8 cellular contexts compared by ENCODE assay signal in genomic region chr19:46661735-46662592, GRCh38. TPM values are rescaled to one million over a fixed set of nuclear protein-coding genes. Genes with fewer than 3 reads are reported as not detected.
A peak's percentile ranks its signal among the peaks of the same experiment; 100 is the strongest.
DNase-seq lines count a peak whose midpoint lies in the region; ATAC-seq and TF ChIP-seq lines count a peak whose summit lies in the region.

No MANE protein-coding gene starts in this region.

- H3K27ac ChIP-seq in ovary = peak overlapping the region; percentile 61 to 75
- H3K27ac ChIP-seq in thoracic aorta = peak overlapping the region; percentile 71 to 83

- intact Hi-C loops in head of caudate nucleus (cut with DNase I) (loop anchor here (5.0 to 10.0 kb wide), 2 partner anchors 60 to 137 kb away; partner anchors contain the start of gene CALM3), ovary (cut with DNase I) (loop anchor here in 3 of 4 donors (10.0 kb wide), 3 partner anchors 47 to 137 kb away; partner anchors contain the start of gene CALM3 (in 1 of the 3))

- H3K9me3 Mint-ChIP-seq in activated naive CD8-positive, alpha-beta T cell treated with anti-CD3 and anti-CD28 coated beads, Interleukin-2, amount 10 ng/mL, durations not matched to agents 7 days and 5 days = no peaks in the 10 kb centered on the region

- peaks cover 24% of the 10 kb centered on the region for H3K27me3 Mint-ChIP-seq in activated naive CD8-positive, alpha-beta T cell treated with anti-CD3 and anti-CD28 coated beads, Interleukin-2, amount 10 ng/mL, durations not matched to agents 7 days and 5 days

- no peaks in the 10 kb centered on the region for H3K4me1 ChIP-seq in ovary (ENCODE audit: insufficient read depth)
- peaks cover 8 to 26% of the 10 kb centered on the region in 2 donors for H3K4me1 ChIP-seq in thoracic aorta (ENCODE audit: control insufficient read depth in 1 of 2, low read depth in 2 of 2)

- H3K27ac Mint-ChIP-seq in activated naive CD8-positive, alpha-beta T cell treated with anti-CD3 and anti-CD28 coated beads, Interleukin-2, amount 10 ng/mL, durations not matched to agents 7 days and 5 days = peak overlapping the region; percentile 90

- H3K9me3 ChIP-seq in ovary = no peaks in the 10 kb centered on the region
- no peaks in the 10 kb centered on the region for H3K9me3 ChIP-seq in thoracic aorta

- peak; percentile 35 for ATAC-seq in activated naive CD8-positive, alpha-beta T cell treated with anti-CD3 and anti-CD28 coated beads, Interleukin-2, amount 10 ng/mL, durations not matched to agents 7 days and 5 days (ENCODE audit: low read depth)
- ATAC-seq in thoracic aorta (ENCODE audit: insufficient number of reproducible peaks, low FRiP score, low read depth) (peak; percentile 53), GM19452 (IDR thresholded peaks at IDR 0.05; ENCODE audit: unreplicated experiment) (no peak)

- TF ChIP-seq CTCF in GM12865 (IDR thresholded peaks at IDR 0.05; ENCODE audit: insufficient read depth, low read depth, low read length, missing control alignments) (peak; percentile 96), ovary (IDR thresholded peaks at IDR 0.05) (peak; percentile 67 to 94 (median 88)), thoracic aorta (IDR thresholded peaks at IDR 0.05) (peak; percentile 84)

- TF ChIP-seq EP300 in ovary (IDR thresholded peaks at IDR 0.05) = no peak

- peaks cover 12% of the 10 kb centered on the region for H3K4me1 Mint-ChIP-seq in activated naive CD8-positive, alpha-beta T cell treated with anti-CD3 and anti-CD28 coated beads, Interleukin-2, amount 10 ng/mL, durations not matched to agents 7 days and 5 days

- peak overlapping the region; percentile 49 for H3K4me3 ChIP-seq in GM12865 (ENCODE audit: low read depth, low read length)
- H3K4me3 ChIP-seq in ovary = peak overlapping the region; percentile 33
- H3K4me3 ChIP-seq in thoracic aorta = peak overlapping the region; percentile 71

- no peaks in the 10 kb centered on the region for H3K36me3 ChIP-seq in ovary
- H3K36me3 ChIP-seq in thoracic aorta = no peaks in the 10 kb centered on the region

- H3K36me3 Mint-ChIP-seq in activated naive CD8-positive, alpha-beta T cell treated with anti-CD3 and anti-CD28 coated beads, Interleukin-2, amount 10 ng/mL, durations not matched to agents 7 days and 5 days = no peaks in the 10 kb centered on the region

- no peaks in the 10 kb centered on the region for H3K27me3 ChIP-seq in ovary
- H3K27me3 ChIP-seq in thoracic aorta (replicated peaks; ENCODE audit: insufficient read depth) = no peaks in the 10 kb centered on the region

- DNase-seq in GM12865 (ENCODE audit: low read depth) = peak; percentile 86
- peak; percentile 80 for DNase-seq in NCI-H1105 treated with DMSO at 0.1 percent for 48 hours (lab: John Stamatoyannopoulos, UW)
- peak; percentile 44 to 80 for DNase-seq in SW 1271 (lab: John Stamatoyannopoulos, UW)
- DNase-seq in activated naive CD8-positive, alpha-beta T cell treated with anti-CD3 and anti-CD28 coated beads, Interleukin-2, amount 10 ng/mL, durations not matched to agents 7 days and 5 days = peak; percentile 77
- peak; percentile 83 to 98 (median 94) for DNase-seq in head of caudate nucleus
- peak; percentile 76 to 87 (median 82) for DNase-seq in ovary
- DNase-seq in thoracic aorta (ENCODE audit: low spot score) = no peak

- peak overlapping the region; percentile 83 for H3K4me3 Mint-ChIP-seq in activated naive CD8-positive, alpha-beta T cell treated with anti-CD3 and anti-CD28 coated beads, Interleukin-2, amount 10 ng/mL, durations not matched to agents 7 days and 5 days

- 1 to 4% (median 3%) methylated on average over 19 of the region's 19 CpGs for WGBS in ovary, 3 donors

- POLR2A ChIA-PET in activated naive CD8-positive, alpha-beta T cell treated with anti-CD3 and anti-CD28 coated beads, Interleukin-2, amount 10 ng/mL, durations not matched to agents 7 days and 5 days (lab: Charles Lee) = interaction anchor here (0.7 to 2.7 kb wide), 12 partner anchors 12 to 167 kb away, joined by 3 to 37 read pairs (median 6); partner anchors contain the start of gene CALM3

- peak; percentile 22 for TF ChIP-seq POLR2A in ovary (IDR thresholded peaks at IDR 0.05)

RNA-seq across cellular contexts. Expression of gene DACT3, which starts 1.0 kb away (rescaled TPM):
- under 1 TPM; 0.42 to 0.48 TPM for total RNA-seq in activated naive CD8-positive, alpha-beta T cell treated with anti-CD3 and anti-CD28 coated beads, Interleukin-2, amount 10 ng/mL, durations not matched to agents 7 days and 5 days
- total RNA-seq in ovary (10 to 100 TPM in 6 of 7 donors, 1 to 10 TPM in 1; 7.6 to 56.5 (median 20.8) TPM), thoracic aorta (100 to 1,000 TPM; 118 to 138 TPM)
- 10 to 100 TPM; 15.2 to 51.3 TPM for polyA plus RNA-seq in ovary

RNA-seq across cellular contexts. Expression of gene GNG8, which starts 26.0 kb away (rescaled TPM):
- total RNA-seq in activated naive CD8-positive, alpha-beta T cell treated with anti-CD3 and anti-CD28 coated beads, Interleukin-2, amount 10 ng/mL, durations not matched to agents 7 days and 5 days = 1 to 10 TPM in 1 of 2 experiments, not detected in 1; 2.4 TPM
- total RNA-seq in ovary = not detected
- polyA plus RNA-seq in ovary = not detected
- not detected for total RNA-seq in thoracic aorta

RNA-seq across cellular contexts. Expression of gene PTGIR, which starts 37.1 kb away (rescaled TPM):
- total RNA-seq in activated naive CD8-positive, alpha-beta T cell treated with anti-CD3 and anti-CD28 coated beads, Interleukin-2, amount 10 ng/mL, durations not matched to agents 7 days and 5 days = 1 to 10 TPM; 8.0 to 8.5 TPM
- 1 to 10 TPM in 3 of 7 donors, under 1 TPM in 4; 0.24 to 1.5 (median 0.71) TPM for total RNA-seq in ovary
- polyA plus RNA-seq in ovary = 1 to 10 TPM in 1 of 2 donors, under 1 TPM in 1; 0.55 to 1.8 TPM
- 100 to 1,000 TPM; 106 to 207 TPM for total RNA-seq in thoracic aorta

RNA-seq across cellular contexts. Expression of gene PRKD2, which starts 55.0 kb away (rescaled TPM):
- total RNA-seq in activated naive CD8-positive, alpha-beta T cell treated with anti-CD3 and anti-CD28 coated beads, Interleukin-2, amount 10 ng/mL, durations not matched to agents 7 days and 5 days = 100 to 1,000 TPM; 166 to 173 TPM
- total RNA-seq in ovary (10 to 100 TPM; 21.2 to 55.4 (median 46.6) TPM), thoracic aorta (10 to 100 TPM; 21.4 to 53.6 TPM)
- polyA plus RNA-seq in ovary = 10 to 100 TPM; 17.7 to 29.7 TPM

Comparison
In these comparisons a context has a peak if more than half of its experiments do, and no peak if none do; other contexts are left out.
1. RNA of gene DACT3, which starts 1.0 kb away (total RNA-seq): 118 to 138 TPM in thoracic aorta and 7.6 to 56.5 TPM in ovary; 0.42 to 0.48 TPM in activated naive CD8-positive, alpha-beta T cell treated with anti-CD3 and anti-CD28 coated beads, Interleukin-2, amount 10 ng/mL, durations not matched to agents 7 days and 5 days; every median in the first group is over 4 times any median in the second.
2. RNA of gene PTGIR, which starts 37.1 kb away (total RNA-seq): 106 to 207 TPM in thoracic aorta; 8.0 to 8.5 TPM in activated naive CD8-positive, alpha-beta T cell treated with anti-CD3 and anti-CD28 coated beads, Interleukin-2, amount 10 ng/mL, durations not matched to agents 7 days and 5 days and 0.24 to 1.5 TPM in ovary; every median in the first group is over 10 times any median in the second.
3. Peak in every context shown above with its lines, with median percentiles within 50 percentile points of each other: H3K4me3 ChIP-seq and CTCF ChIP-seq.